In the genomic region with DNA sequence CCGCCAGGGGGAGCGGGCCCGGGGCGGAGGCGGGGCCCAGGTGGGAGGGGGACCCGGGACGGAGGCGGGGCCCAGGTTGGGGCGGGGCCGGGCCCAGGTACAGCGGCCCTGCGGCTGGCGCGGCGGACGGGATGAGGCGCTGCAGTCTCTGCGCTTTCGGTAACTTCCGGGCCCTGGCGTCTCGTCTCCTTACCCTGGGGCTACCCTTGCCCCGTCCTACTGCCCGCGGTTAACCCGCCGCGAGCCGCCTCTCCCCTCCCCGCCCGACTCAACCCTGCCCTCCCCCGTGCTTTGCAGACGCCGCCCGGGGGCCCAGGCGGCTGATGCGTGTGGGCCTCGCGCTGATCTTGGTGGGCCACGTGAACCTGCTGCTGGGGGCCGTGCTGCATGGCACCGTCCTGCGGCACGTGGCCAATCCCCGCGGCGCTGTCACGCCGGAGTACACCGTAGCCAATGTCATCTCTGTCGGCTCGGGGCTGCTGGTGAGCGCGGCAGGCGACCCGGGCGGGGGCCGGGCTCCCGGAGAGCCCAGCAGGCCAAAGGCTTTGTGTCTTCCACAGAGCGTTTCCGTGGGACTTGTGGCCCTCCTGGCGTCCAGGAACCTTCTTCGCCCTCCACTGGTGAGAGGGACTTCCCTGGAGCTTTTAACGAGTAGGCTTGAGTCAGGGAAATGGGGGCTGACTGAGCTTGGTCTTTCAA, we compare ENCODE assay signal across 8 cellular contexts. TPM values are rescaled to one million over a fixed set of nuclear protein-coding genes. Genes with fewer than 3 reads are reported as not detected.
A peak's percentile ranks its signal among the peaks of the same experiment; 100 is the strongest.
DNase-seq lines count a peak whose midpoint lies in the region; ATAC-seq and TF ChIP-seq lines count a peak whose summit lies in the region.

A gene with protein sequence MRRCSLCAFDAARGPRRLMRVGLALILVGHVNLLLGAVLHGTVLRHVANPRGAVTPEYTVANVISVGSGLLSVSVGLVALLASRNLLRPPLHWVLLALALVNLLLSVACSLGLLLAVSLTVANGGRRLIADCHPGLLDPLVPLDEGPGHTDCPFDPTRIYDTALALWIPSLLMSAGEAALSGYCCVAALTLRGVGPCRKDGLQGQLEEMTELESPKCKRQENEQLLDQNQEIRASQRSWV (plus strand): TSS at position 100 of the 699 bp plus-strand sequence. CDS start 32 bp downstream, at position 132.

- H3K9me3 Mint-ChIP-seq in activated CD8-positive, alpha-beta T cell treated with anti-CD3 and anti-CD28 coated beads for 36 hours: no peaks in the 10 kb centered on the region
- H3K9me3 Mint-ChIP-seq in activated CD8-positive, alpha-beta T cell treated with anti-CD3 and anti-CD28 coated beads, Interleukin-2, amount 10 ng/mL, durations not matched to agents 7 days and 5 days (ENCODE audit: insufficient read depth): no peaks in the 10 kb centered on the region

- H3K27me3 Mint-ChIP-seq in activated CD8-positive, alpha-beta T cell treated with anti-CD3 and anti-CD28 coated beads for 36 hours: no peaks in the 10 kb centered on the region
- H3K27me3 Mint-ChIP-seq in activated CD8-positive, alpha-beta T cell treated with anti-CD3 and anti-CD28 coated beads, Interleukin-2, amount 10 ng/mL, durations not matched to agents 7 days and 5 days (ENCODE audit: low read depth): no peaks in the 10 kb centered on the region

- H3K27ac ChIP-seq in rectal smooth muscle tissue (ENCODE audit: low read depth, low read length): no peak within 1 kb of the TSS

- no peak for DNase-seq in activated CD8-positive, alpha-beta T cell treated with anti-CD3 and anti-CD28 coated beads for 36 hours
- DNase-seq in activated CD8-positive, alpha-beta T cell treated with anti-CD3 and anti-CD28 coated beads, Interleukin-2, amount 10 ng/mL, durations not matched to agents 7 days and 5 days: no peak
- peak; percentile 59 for DNase-seq in activated CD8-positive, alpha-beta memory T cell treated with anti-CD3 and anti-CD28 coated beads, Interleukin-2, amount 50 U/mL, for 4 hours
- DNase-seq in head of caudate nucleus: peak in 28 of 42 donors; percentile 4 to 67 (median 28)

- peak within 1 kb of the TSS; percentile 62 for H3K4me3 ChIP-seq in rectal smooth muscle tissue (ENCODE audit: low read length)

- CTCF ChIA-PET in activated CD8-positive, alpha-beta T cell treated with anti-CD3 and anti-CD28 coated beads for 36 hours (lab: Charles Lee): interaction anchor here (0.8 to 1.1 kb wide), 2 partner anchors 139 to 240 kb away, joined by 3 read pairs; no protein-coding TSS in a partner anchor
- CTCF ChIA-PET in activated CD8-positive, alpha-beta T cell treated with anti-CD3 and anti-CD28 coated beads, Interleukin-2, amount 10 ng/mL, durations not matched to agents 7 days and 5 days (lab: Charles Lee): no interaction called here

- no peak for TF ChIP-seq CTCF in activated CD8-positive, alpha-beta T cell treated with anti-CD3 and anti-CD28 coated beads for 36 hours (IDR thresholded peaks at IDR 0.05)

- H3K4me1 Mint-ChIP-seq in activated CD8-positive, alpha-beta T cell treated with anti-CD3 and anti-CD28 coated beads for 36 hours (ENCODE audit: low read depth): peaks cover 5% of the 10 kb centered on the region
- H3K4me1 Mint-ChIP-seq in activated CD8-positive, alpha-beta T cell treated with anti-CD3 and anti-CD28 coated beads, Interleukin-2, amount 10 ng/mL, durations not matched to agents 7 days and 5 days (ENCODE audit: low read depth): peaks cover 9% of the 10 kb centered on the region

- H3K4me1 ChIP-seq in rectal smooth muscle tissue (ENCODE audit: control insufficient read depth, insufficient read depth, low read length): no peaks in the 10 kb centered on the region

- peak; percentile 27 for ATAC-seq in activated CD8-positive, alpha-beta T cell treated with anti-CD3 and anti-CD28 coated beads for 36 hours
- no peak for ATAC-seq in activated CD8-positive, alpha-beta T cell treated with anti-CD3 and anti-CD28 coated beads, Interleukin-2, amount 10 ng/mL, durations not matched to agents 7 days and 5 days
- ATAC-seq in GM18868 (IDR thresholded peaks at IDR 0.05; ENCODE audit: unreplicated experiment) (no peak), HG02798 (IDR thresholded peaks at IDR 0.05; ENCODE audit: poor library complexity, unreplicated experiment) (no peak), HG02678 (IDR thresholded peaks at IDR 0.05; ENCODE audit: unreplicated experiment) (no peak)

- no peak within 1 kb of the TSS for H3K4me3 Mint-ChIP-seq in activated CD8-positive, alpha-beta T cell treated with anti-CD3 and anti-CD28 coated beads for 36 hours
- H3K4me3 Mint-ChIP-seq in activated CD8-positive, alpha-beta T cell treated with anti-CD3 and anti-CD28 coated beads, Interleukin-2, amount 10 ng/mL, durations not matched to agents 7 days and 5 days: no peak within 1 kb of the TSS

- intact Hi-C loops in activated CD8-positive, alpha-beta T cell treated with anti-CD3 and anti-CD28 coated beads for 36 hours (cut with micrococcal nuclease): no loop called here
- intact Hi-C loops in head of caudate nucleus (cut with DNase I): no loop called here

- H3K27ac Mint-ChIP-seq in activated CD8-positive, alpha-beta T cell treated with anti-CD3 and anti-CD28 coated beads for 36 hours: peak within 1 kb of the TSS; percentile 13
- H3K27ac Mint-ChIP-seq in activated CD8-positive, alpha-beta T cell treated with anti-CD3 and anti-CD28 coated beads, Interleukin-2, amount 10 ng/mL, durations not matched to agents 7 days and 5 days: no peak within 1 kb of the TSS

- H3K9ac ChIP-seq in rectal smooth muscle tissue (ENCODE audit: low read length): no peak within 1 kb of the TSS

- no peaks in the 10 kb centered on the region for H3K27me3 ChIP-seq in rectal smooth muscle tissue (ENCODE audit: control insufficient read depth, insufficient read depth, low read length)

- peaks cover 35% of the 10 kb centered on the region for H3K36me3 ChIP-seq in rectal smooth muscle tissue (ENCODE audit: control insufficient read depth, insufficient read depth, low read length)

- peaks cover 36% of the 10 kb centered on the region for H3K36me3 Mint-ChIP-seq in activated CD8-positive, alpha-beta T cell treated with anti-CD3 and anti-CD28 coated beads for 36 hours (ENCODE audit: low read depth)
- peaks cover 42% of the 10 kb centered on the region for H3K36me3 Mint-ChIP-seq in activated CD8-positive, alpha-beta T cell treated with anti-CD3 and anti-CD28 coated beads, Interleukin-2, amount 10 ng/mL, durations not matched to agents 7 days and 5 days (ENCODE audit: low read depth)

- POLR2A ChIA-PET in activated CD8-positive, alpha-beta T cell treated with anti-CD3 and anti-CD28 coated beads for 36 hours (lab: Charles Lee): interaction anchor here (1.1 kb wide), 1 partner anchor 33 kb away, joined by 3 read pairs; a partner anchor contains a TSS
- POLR2A ChIA-PET in activated CD8-positive, alpha-beta T cell treated with anti-CD3 and anti-CD28 coated beads, Interleukin-2, amount 10 ng/mL, durations not matched to agents 7 days and 5 days (lab: Charles Lee): interaction anchor here (0.8 kb wide), 1 partner anchor 11 kb away, joined by 3 read pairs; no protein-coding TSS in a partner anchor

RNA-seq across cellular contexts. Expression of the gene that starts here (rescaled TPM):
- 1 to 10 TPM; 4.2 to 4.3 TPM for total RNA-seq in activated CD8-positive, alpha-beta T cell treated with anti-CD3 and anti-CD28 coated beads for 36 hours
- total RNA-seq in activated CD8-positive, alpha-beta T cell treated with anti-CD3 and anti-CD28 coated beads, Interleukin-2, amount 10 ng/mL, durations not matched to agents 7 days and 5 days: 1 to 10 TPM; 5.6 to 6.6 TPM

Comparison
In these comparisons a context has a peak if more than half of its experiments do, and no peak if none do; other contexts are left out.
1. DNase-seq: peak in activated CD8-positive, alpha-beta memory T cell treated with anti-CD3 and anti-CD28 coated beads, Interleukin-2, amount 50 U/mL, for 4 hours (single experiment) and head of caudate nucleus (28 of 42); none in activated CD8-positive, alpha-beta T cell treated with anti-CD3 and anti-CD28 coated beads for 36 hours (single experiment) and activated CD8-positive, alpha-beta T cell treated with anti-CD3 and anti-CD28 coated beads, Interleukin-2, amount 10 ng/mL, durations not matched to agents 7 days and 5 days (single experiment).